In genomic region chr20:51739722-51740249, GRCh38 we compare ENCODE assay signal across 1 cellular context.
TF ChIP-seq lines count a peak whose summit lies in the region.

No MANE protein-coding gene starts in this region.

TF ChIP-seq in HCT116, 20 proteins besides CTCF, POLR2A, EP300 and RAD21 (continued from another document):
- TF ChIP-seq REST (IDR thresholded peaks at IDR 0.05; ENCODE audit: low read depth) (no peak), SP1 (IDR thresholded peaks at IDR 0.05; ENCODE audit: low read depth) (no peak), SIN3A (IDR thresholded peaks at IDR 0.05; ENCODE audit: low read depth) (no peak), MAX (IDR thresholded peaks at IDR 0.05) (no peak), JUND (IDR thresholded peaks at IDR 0.05) (no peak), EZH2 (IDR thresholded peaks at IDR 0.05) (no peak)
TF ChIP-seq in HCT116: peak in this region for 0.
